In genomic region chr9:98236881-98237487, GRCh38 we compare ENCODE assay signal across 21 cellular contexts. TPM values are rescaled to one million over a fixed set of nuclear protein-coding genes. Genes with fewer than 3 reads are reported as not detected.
DNase-seq lines count a peak whose midpoint lies in the region; ATAC-seq, FAIRE-seq and TF ChIP-seq lines count a peak whose summit lies in the region.
"Had no signal": no experiment of that assay in that cellular context is flagged by ENCODE, and none has a peak within 500 bp of the region (broad histone marks: within the 10 kb centered on the region; RNA-seq: fewer than 3 reads in every experiment).

No MANE protein-coding gene starts in this region.

- 22 to 62% (median 46%) methylated on average over 8 of the region's 8 CpGs for WGBS in small intestine, 3 donors

- intact Hi-C loops in left lung (cut with DNase I): no loop called here

- ATAC-seq in left lung: peak; percentile 51
- ATAC-seq in HG03342 (IDR thresholded peaks at IDR 0.05; ENCODE audit: unreplicated experiment): no peak
- ATAC-seq: GM12878 had no signal

- peaks cover 0 to 89% of the 10 kb centered on the region in 2 donors for H3K36me3 ChIP-seq in left lung
- H3K36me3 ChIP-seq in small intestine (ENCODE audit: control insufficient read depth in 2 of 2, insufficient read depth in 2 of 2, low read length in 2 of 2): peaks cover 4 to 5% of the 10 kb centered on the region in 2 donors

- POLR2A ChIA-PET in RWPE1 (lab: Yijun Ruan, JAX; ENCODE audit: low non-redundant PET): interaction anchor here (0.7 kb wide), 1 partner anchor 19 kb away, joined by 3 read pairs; no protein-coding TSS in a partner anchor

- no peak for TF ChIP-seq CTCF in RWPE1 (conservative IDR thresholded peaks at IDR 0.05; ENCODE audit: low read depth)
- no peak for TF ChIP-seq CTCF in left lung (IDR thresholded peaks at IDR 0.05)

- in situ Hi-C loops in ACHN (cut with HindIII; ENCODE audit: low pct_ligation_motif_present, low pct_unique_long_range_greater_than_20kb, low sequenced_read_pairs): no loop called here

- DNase-seq in CD1c-positive myeloid dendritic cell (ENCODE audit: extremely low spot score) (peak; percentile 26), RWPE1 (ENCODE audit: low spot score) (no peak), left lung (peak in 1 of 2 donors; percentile 74), small intestine (peak; percentile 90), ACHN (no peak)
- DNase-seq in activated CD8-positive, alpha-beta memory T cell treated with anti-CD3 and anti-CD28 coated beads for 24 hours: no peak
- DNase-seq in stimulated activated CD4-positive, alpha-beta T cell treated with anti-CD3 and anti-CD28 coated beads, Interleukin-2, amount 100 ng/mL, for 24 hours: no peak
- DNase-seq: 8988T; CD8-positive, alpha-beta memory T cell; DMS 273 treated with DMSO at 0.1 percent for 48 hours; GDM1; Karpas-422; MG63; NCI-H1417; NCI-H187 treated with DMSO at 0.1 percent for 48 hours; NCI-H345; NCI-H69 had no signal

- H3K27me3 ChIP-seq in left lung (no peaks in the 10 kb centered on the region), small intestine (ENCODE audit: control insufficient read depth in 2 of 2, insufficient read depth in 2 of 2, low read length in 2 of 2) (no peaks in the 10 kb centered on the region)
- H3K27me3 ChIP-seq: MG63 had no signal

- H3K27ac ChIP-seq in RWPE1 (peak overlapping the region; percentile 44), left lung (peak overlapping the region in 1 of 2 donors; percentile 24), small intestine (ENCODE audit: low read depth in 1 of 2, low read length in 1 of 2) (no peak overlapping the region)

- H3K4me1 ChIP-seq in left lung: peaks cover 6 to 62% of the 10 kb centered on the region in 2 donors
- H3K4me1 ChIP-seq in small intestine (ENCODE audit: control insufficient read depth in 2 of 2, insufficient read depth in 1 of 2, low read depth in 1 of 2, low read length in 1 of 2): peaks cover 4 to 8% of the 10 kb centered on the region in 2 donors

- H3K9me3 ChIP-seq in left lung (no peaks in the 10 kb centered on the region), small intestine (ENCODE audit: control insufficient read depth, low read depth) (no peaks in the 10 kb centered on the region)
- H3K9me3 ChIP-seq: MG63 had no signal

- CTCF ChIA-PET in RWPE1 (lab: Yijun Ruan, JAX): interaction anchor here (0.7 kb wide), 1 partner anchor 16 kb away, joined by 7 read pairs; no protein-coding TSS in a partner anchor

- FAIRE-seq in small intestine (lab: Jason Lieb, UNC): no peak
- FAIRE-seq: GM12878, GM18507, H1 had no signal

- H3K4me3 ChIP-seq in left lung: no peak overlapping the region
- H3K4me3 ChIP-seq in small intestine (ENCODE audit: low read depth in 1 of 2, low read length in 2 of 2): no peak overlapping the region
- H3K4me3 ChIP-seq: GM12878, MG63 had no signal

RNA-seq across cellular contexts. Expression of gene TBC1D2, which starts 18.5 kb away (rescaled TPM):
- 100 to 1,000 TPM in 1 of 2 donors, 10 to 100 TPM in 1; 87.4 to 107 TPM for total RNA-seq in left lung
- 10 to 100 TPM; 12.2 to 42.0 (median 24.0) TPM for polyA plus RNA-seq in small intestine

RNA-seq across cellular contexts. Expression of gene CORO2A, which starts 44.5 kb away (rescaled TPM):
- 10 to 100 TPM; 14.9 to 20.4 TPM for total RNA-seq in left lung
- 10 to 100 TPM; 35.1 to 57.0 (median 45.3) TPM for polyA plus RNA-seq in small intestine

Comparison
In these comparisons a context has a peak if more than half of its experiments do, and no peak if none do; other contexts are left out.
1. DNase-seq: peak in CD1c-positive myeloid dendritic cell (single experiment) and small intestine (single experiment); none in RWPE1 (single experiment), activated CD8-positive, alpha-beta memory T cell treated with anti-CD3 and anti-CD28 coated beads for 24 hours (single experiment), ACHN (single experiment) and stimulated activated CD4-positive, alpha-beta T cell treated with anti-CD3 and anti-CD28 coated beads, Interleukin-2, amount 100 ng/mL, for 24 hours (0 of 2).